In the genomic region with DNA sequence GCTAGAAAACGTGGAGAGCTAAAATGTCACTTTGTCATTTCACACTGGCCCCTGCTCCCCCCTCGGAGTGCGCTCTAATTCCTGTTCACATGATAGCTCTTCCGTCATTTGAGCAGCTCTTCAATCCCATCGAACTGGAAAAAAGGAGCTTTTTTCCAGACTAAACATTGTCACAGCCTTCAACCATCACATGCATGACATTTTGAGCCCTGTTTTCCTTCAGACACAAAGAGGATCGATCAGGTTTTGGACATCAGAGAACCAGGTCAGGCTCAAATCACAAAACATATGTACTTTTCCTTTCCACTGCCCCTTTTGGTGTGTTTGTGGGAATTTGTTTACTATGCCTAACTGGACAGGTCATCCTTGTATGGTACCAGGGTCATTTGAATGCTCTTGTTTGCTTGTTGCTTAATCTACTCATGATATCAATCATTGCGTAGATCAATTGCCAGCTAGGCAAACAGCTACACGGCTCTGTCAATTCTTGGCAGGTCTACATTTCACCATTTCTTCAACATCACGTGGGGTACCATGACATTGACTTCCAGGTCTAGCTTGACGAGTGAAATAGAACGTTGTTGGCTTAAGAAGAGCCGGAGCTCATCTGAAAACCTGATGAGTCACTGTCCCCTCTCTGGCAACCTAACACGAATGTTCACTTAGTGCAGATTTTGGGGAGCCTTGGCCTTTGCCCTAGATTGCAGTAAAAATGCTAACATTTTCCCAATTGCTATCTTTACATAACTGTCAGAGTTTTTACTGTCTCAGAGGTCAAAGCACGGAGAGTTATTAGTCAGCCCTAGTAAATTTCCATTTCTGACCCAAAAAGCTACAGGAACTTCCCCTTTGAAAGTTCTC, we compare ENCODE assay signal across 12 cellular contexts.
DNase-seq lines count a peak whose midpoint lies in the region; ATAC-seq and TF ChIP-seq lines count a peak whose summit lies in the region.
"Had no signal": no experiment of that assay in that cellular context is flagged by ENCODE, and none has a peak within 500 bp of the region (broad histone marks: within the 10 kb centered on the region; RNA-seq: fewer than 3 reads in every experiment).

No MANE protein-coding gene starts in this region.

- peak overlapping the region; percentile 61 for H3K9ac ChIP-seq in adipocyte (ENCODE audit: low read length)

- H3K27ac Mint-ChIP-seq in T-helper 2 cell treated with Interferon-gamma antibody and Interleukin-4, amounts not matched to agents 5 μg/mL and 100 μg/mL, for 36 hours, result no peak overlapping the region
- H3K27ac Mint-ChIP-seq: memory B cell had no signal

- TF ChIP-seq CTCF in stomach (IDR thresholded peaks at IDR 0.05), result no peak

- peak overlapping the region in 2 of 5 donors; percentile 9 to 62 for H3K27ac ChIP-seq in stomach
- H3K27ac ChIP-seq: 22Rv1 had no signal

- H3K9me3 ChIP-seq in adipocyte (ENCODE audit: control insufficient read depth, low read length), result no peaks in the 10 kb centered on the region
- H3K9me3 ChIP-seq in stomach, result no peaks in the 10 kb centered on the region

- 37 to 39% (median 37%) methylated on average over 13 to 14 of the region's 14 CpGs for WGBS in stomach, 5 donors

- peaks cover 37% of the 10 kb centered on the region for H3K4me1 ChIP-seq in adipocyte (ENCODE audit: control insufficient read depth, insufficient read depth, low read length)
- H3K4me1 ChIP-seq in stomach, result peaks cover 0 to 6% (median 0%) of the 10 kb centered on the region in 4 donors

- DNase-seq in NCI-H2029 (lab: John Stamatoyannopoulos, UW) (peak; percentile 3), NCI-H2029 treated with DMSO at 0.1 percent for 48 hours (lab: John Stamatoyannopoulos, UW) (no peak), adipocyte (ENCODE audit: low read depth) (no peak), sciatic nerve (ENCODE audit: low spot score) (no peak), stomach (no peak)
- DNase-seq in T-helper 2 cell treated with Interferon-gamma antibody and Interleukin-4, amounts not matched to agents 5 μg/mL and 100 μg/mL, for 36 hours (ENCODE audit: low spot score), result no peak
- DNase-seq in stimulated activated CD8-positive, alpha-beta memory T cell treated with anti-CD3 and anti-CD28 coated beads, Interleukin-4, amount 100 ng/mL, for 48 hours, result no peak
- DNase-seq: foreskin fibroblast had no signal

- no peaks in the 10 kb centered on the region for H3K36me3 Mint-ChIP-seq in T-helper 2 cell treated with Interferon-gamma antibody and Interleukin-4, amounts not matched to agents 5 μg/mL and 100 μg/mL, for 36 hours (ENCODE audit: low read depth)

- no peaks in the 10 kb centered on the region for H3K27me3 ChIP-seq in adipocyte (replicated peaks; ENCODE audit: control insufficient read depth, insufficient read depth, low read length)
- H3K27me3 ChIP-seq in stomach, result no peaks in the 10 kb centered on the region

- no peak for TF ChIP-seq POLR2A in stomach (IDR thresholded peaks at IDR 0.05)

- peaks cover 20% of the 10 kb centered on the region for H3K27me3 Mint-ChIP-seq in T-helper 2 cell treated with Interferon-gamma antibody and Interleukin-4, amounts not matched to agents 5 μg/mL and 100 μg/mL, for 36 hours (ENCODE audit: low read depth)
- H3K27me3 Mint-ChIP-seq: central memory CD8-positive, alpha-beta T cell had no signal

- ATAC-seq in HG02973 (IDR thresholded peaks at IDR 0.05; ENCODE audit: unreplicated experiment), result peak; percentile 50
- ATAC-seq in sciatic nerve, result peak; percentile 22

- H3K4me1 Mint-ChIP-seq in T-helper 2 cell treated with Interferon-gamma antibody and Interleukin-4, amounts not matched to agents 5 μg/mL and 100 μg/mL, for 36 hours (ENCODE audit: low read depth), result peaks cover 11% of the 10 kb centered on the region
- H3K4me1 Mint-ChIP-seq: central memory CD8-positive, alpha-beta T cell had no signal

- intact Hi-C loops in sciatic nerve (cut with DNase I), result no loop called here
- intact Hi-C loops in stomach (cut with DNase I; ENCODE audit: low total_unique reads), result no loop called here

- no peaks in the 10 kb centered on the region for H3K9me3 Mint-ChIP-seq in T-helper 2 cell treated with Interferon-gamma antibody and Interleukin-4, amounts not matched to agents 5 μg/mL and 100 μg/mL, for 36 hours
- H3K9me3 Mint-ChIP-seq: central memory CD8-positive, alpha-beta T cell; memory B cell had no signal

- H3K4me3 ChIP-seq in adipocyte (ENCODE audit: low read length), result peak overlapping the region; percentile 27
- H3K4me3 ChIP-seq in stomach, result no peak overlapping the region

- no peak for TF ChIP-seq EP300 in stomach (IDR thresholded peaks at IDR 0.05)

- no peak overlapping the region for H3K4me3 Mint-ChIP-seq in T-helper 2 cell treated with Interferon-gamma antibody and Interleukin-4, amounts not matched to agents 5 μg/mL and 100 μg/mL, for 36 hours
- H3K4me3 Mint-ChIP-seq: central memory CD8-positive, alpha-beta T cell; memory B cell had no signal

- H3K36me3 ChIP-seq in adipocyte (ENCODE audit: control insufficient read depth, insufficient read depth, low read length, severe bottlenecking), result no peaks in the 10 kb centered on the region
- H3K36me3 ChIP-seq in stomach, result no peaks in the 10 kb centered on the region
